In the genomic region with DNA sequence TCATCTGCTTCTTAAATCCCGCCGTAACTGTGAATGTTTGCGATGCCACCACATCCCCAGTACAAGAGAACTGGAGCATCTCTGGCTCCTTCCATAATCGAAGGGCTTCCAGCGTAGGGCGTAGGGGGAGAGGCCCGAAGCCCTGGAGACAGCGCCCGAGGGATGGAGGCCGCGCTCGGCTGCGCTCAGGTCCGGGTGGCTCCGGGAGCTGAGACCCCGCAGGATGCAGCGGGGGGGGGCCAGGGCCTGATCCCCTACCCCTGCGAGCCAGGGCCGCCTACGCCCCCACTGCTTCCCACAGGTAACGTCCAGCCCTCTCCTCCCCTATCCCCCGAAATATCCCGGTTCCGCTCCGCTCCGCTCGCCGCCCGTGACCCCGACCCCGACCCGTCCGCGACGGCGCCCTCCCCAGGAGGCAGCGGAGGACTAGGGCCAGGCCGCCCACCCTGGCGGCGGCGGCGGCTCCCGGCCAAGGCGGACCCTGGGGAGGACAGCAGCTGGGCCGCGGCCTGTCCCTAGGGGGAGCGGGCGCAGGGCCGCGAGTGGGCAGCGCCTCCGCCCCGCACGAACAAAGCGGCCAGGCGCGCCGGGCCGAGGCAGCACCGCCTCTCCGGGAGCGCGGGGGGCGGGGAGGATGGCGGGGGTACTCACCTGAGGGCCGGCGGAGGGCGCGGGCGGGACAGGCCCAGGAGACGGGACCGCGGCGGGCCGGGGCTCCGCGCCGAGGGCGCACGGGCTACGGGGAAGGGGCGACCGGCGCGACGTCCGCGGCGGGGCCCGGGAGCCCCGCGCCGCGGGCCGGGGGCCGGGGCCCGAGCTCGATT, we compare ENCODE assay signal across 1 cellular context.
A peak's percentile ranks its signal among the peaks of the same experiment; 100 is the strongest.
TF ChIP-seq lines count a peak whose summit lies in the region.

No MANE protein-coding gene starts in this region.

TF ChIP-seq in WTC11, 78 proteins besides CTCF, POLR2A, EP300 and RAD21 (continued from another document):
- TF ChIP-seq, protein P1, sequence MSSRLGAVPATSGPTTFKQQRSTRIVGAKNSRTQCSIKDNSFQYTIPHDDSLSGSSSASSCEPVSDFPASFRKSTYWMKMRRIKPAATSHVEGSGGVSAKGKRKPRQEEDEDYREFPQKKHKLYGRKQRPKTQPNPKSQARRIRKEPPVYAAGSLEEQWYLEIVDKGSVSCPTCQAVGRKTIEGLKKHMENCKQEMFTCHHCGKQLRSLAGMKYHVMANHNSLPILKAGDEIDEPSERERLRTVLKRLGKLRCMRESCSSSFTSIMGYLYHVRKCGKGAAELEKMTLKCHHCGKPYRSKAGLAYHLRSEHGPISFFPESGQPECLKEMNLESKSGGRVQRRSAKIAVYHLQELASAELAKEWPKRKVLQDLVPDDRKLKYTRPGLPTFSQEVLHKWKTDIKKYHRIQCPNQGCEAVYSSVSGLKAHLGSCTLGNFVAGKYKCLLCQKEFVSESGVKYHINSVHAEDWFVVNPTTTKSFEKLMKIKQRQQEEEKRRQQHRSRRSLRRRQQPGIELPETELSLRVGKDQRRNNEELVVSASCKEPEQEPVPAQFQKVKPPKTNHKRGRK (CRISPR knock-in tag; IDR thresholded peaks at IDR 0.05; ENCODE audit: borderline replicate concordance) = 0 out of 2 replicates have a peak, but pooled peaks have one; percentile 45
- peak; percentile 62; the same call in 1 of the 2 replicates for TF ChIP-seq JUN (CRISPR knock-in tag; IDR thresholded peaks at IDR 0.05)
- TF ChIP-seq SMAD4 (CRISPR knock-in tag; IDR thresholded peaks at IDR 0.05) = 0 out of 2 replicates have a peak, but pooled peaks have one; percentile 26
- peak; percentile 78; the same call in 1 of the 2 replicates for TF ChIP-seq TP53 (CRISPR knock-in tag; IDR thresholded peaks at IDR 0.05)
- TF ChIP-seq, protein P2, sequence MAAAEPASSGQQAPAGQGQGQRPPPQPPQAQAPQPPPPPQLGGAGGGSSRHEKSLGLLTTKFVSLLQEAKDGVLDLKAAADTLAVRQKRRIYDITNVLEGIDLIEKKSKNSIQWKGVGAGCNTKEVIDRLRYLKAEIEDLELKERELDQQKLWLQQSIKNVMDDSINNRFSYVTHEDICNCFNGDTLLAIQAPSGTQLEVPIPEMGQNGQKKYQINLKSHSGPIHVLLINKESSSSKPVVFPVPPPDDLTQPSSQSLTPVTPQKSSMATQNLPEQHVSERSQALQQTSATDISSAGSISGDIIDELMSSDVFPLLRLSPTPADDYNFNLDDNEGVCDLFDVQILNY (CRISPR knock-in tag; IDR thresholded peaks at IDR 0.05) = 0 out of 2 replicates have a peak, but pooled peaks have one; percentile 4
- no peak for TF ChIP-seq SP1 (CRISPR knock-in tag; conservative IDR thresholded peaks at IDR 0.05)
- peak; percentile 54; the same call in 1 of the 2 replicates for TF ChIP-seq TEAD4 (CRISPR knock-in tag; IDR thresholded peaks at IDR 0.05)
- TF ChIP-seq CREM (CRISPR knock-in tag; IDR thresholded peaks at IDR 0.05) = 0 out of 2 replicates have a peak, but pooled peaks have one; percentile 17
- TF ChIP-seq E2F1 (CRISPR knock-in tag; IDR thresholded peaks at IDR 0.05) = no peak
- peak; percentile 37; the same call in 1 of the 2 replicates for TF ChIP-seq TEAD1 (CRISPR knock-in tag; IDR thresholded peaks at IDR 0.05)
- TF ChIP-seq GABPB1 (CRISPR knock-in tag; IDR thresholded peaks at IDR 0.05) = 0 out of 2 replicates have a peak, but pooled peaks have one; percentile 16
- 0 out of 2 replicates have a peak, but pooled peaks have one; percentile 41 for TF ChIP-seq FOXP1 (CRISPR knock-in tag; IDR thresholded peaks at IDR 0.05; ENCODE audit: borderline replicate concordance)
- TF ChIP-seq, protein P3, sequence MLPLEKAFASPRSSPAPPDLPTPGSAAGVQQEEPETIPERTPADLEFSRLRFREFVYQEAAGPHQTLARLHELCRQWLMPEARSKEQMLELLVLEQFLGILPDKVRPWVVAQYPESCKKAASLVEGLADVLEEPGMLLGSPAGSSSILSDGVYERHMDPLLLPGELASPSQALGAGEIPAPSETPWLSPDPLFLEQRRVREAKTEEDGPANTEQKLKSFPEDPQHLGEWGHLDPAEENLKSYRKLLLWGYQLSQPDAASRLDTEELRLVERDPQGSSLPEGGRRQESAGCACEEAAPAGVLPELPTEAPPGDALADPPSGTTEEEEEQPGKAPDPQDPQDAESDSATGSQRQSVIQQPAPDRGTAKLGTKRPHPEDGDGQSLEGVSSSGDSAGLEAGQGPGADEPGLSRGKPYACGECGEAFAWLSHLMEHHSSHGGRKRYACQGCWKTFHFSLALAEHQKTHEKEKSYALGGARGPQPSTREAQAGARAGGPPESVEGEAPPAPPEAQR (CRISPR knock-in tag; IDR thresholded peaks at IDR 0.05) = no peak
- peak; percentile 47; the same call in 1 of the 2 replicates for TF ChIP-seq MYBL2 (CRISPR knock-in tag; IDR thresholded peaks at IDR 0.05)
- TF ChIP-seq, protein P4, sequence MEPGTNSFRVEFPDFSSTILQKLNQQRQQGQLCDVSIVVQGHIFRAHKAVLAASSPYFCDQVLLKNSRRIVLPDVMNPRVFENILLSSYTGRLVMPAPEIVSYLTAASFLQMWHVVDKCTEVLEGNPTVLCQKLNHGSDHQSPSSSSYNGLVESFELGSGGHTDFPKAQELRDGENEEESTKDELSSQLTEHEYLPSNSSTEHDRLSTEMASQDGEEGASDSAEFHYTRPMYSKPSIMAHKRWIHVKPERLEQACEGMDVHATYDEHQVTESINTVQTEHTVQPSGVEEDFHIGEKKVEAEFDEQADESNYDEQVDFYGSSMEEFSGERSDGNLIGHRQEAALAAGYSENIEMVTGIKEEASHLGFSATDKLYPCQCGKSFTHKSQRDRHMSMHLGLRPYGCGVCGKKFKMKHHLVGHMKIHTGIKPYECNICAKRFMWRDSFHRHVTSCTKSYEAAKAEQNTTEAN (CRISPR knock-in tag; IDR thresholded peaks at IDR 0.05) = 0 out of 2 replicates have a peak, but pooled peaks have one; percentile 73
- TF ChIP-seq KAT7 (CRISPR knock-in tag; IDR thresholded peaks at IDR 0.05; ENCODE audit: borderline replicate concordance) = 0 out of 2 replicates have a peak, but pooled peaks have one; percentile 45
- TF ChIP-seq RELA (CRISPR knock-in tag; IDR thresholded peaks at IDR 0.05; ENCODE audit: borderline replicate concordance) = 0 out of 2 replicates have a peak, but pooled peaks have one; percentile 43
TF ChIP-seq in WTC11: peak in this region for 16.
